ENCODE assay signal across 19 cellular contexts in the genomic region with DNA sequence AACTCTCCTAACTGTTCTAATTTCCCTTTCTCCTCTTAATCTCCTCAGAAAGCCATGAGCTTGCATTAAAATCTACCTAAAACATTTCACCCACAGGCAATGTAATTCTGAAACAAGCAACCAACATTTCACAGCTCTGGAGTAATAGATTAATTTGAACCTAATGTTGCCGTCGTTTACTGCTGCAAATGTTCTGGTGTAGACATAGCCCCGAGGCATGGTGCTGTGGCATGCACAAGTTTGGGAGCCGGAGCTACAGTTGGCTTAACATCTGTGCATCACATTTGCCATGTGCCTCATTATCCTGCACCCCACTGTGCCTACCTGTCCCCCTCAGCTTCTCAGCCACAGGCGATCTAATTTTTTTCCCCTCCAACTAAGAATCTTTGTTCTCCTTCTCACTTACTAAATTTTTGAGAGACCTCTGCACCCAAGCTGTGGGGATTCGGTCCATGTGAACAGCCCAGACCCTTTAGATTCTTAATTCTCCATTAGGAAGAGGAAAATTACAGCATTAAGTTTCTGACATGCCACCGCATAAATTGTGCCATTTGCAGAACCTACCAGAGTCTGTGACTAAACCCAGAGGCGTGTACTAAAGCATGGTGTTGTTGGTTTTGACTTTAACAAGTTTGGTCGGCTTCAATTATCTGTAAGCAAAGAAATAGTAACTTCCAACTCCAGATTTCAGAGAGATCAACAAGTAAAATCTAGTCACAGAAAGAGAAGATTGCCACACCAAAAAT.
DNase-seq lines count a peak whose midpoint lies in the region; ATAC-seq, FAIRE-seq and TF ChIP-seq lines count a peak whose summit lies in the region.
"Had no signal": no experiment of that assay in that cellular context is flagged by ENCODE, and none has a peak within 500 bp of the region (broad histone marks: within the 10 kb centered on the region; RNA-seq: fewer than 3 reads in every experiment).

No MANE protein-coding gene starts in this region.

- BruUV-seq in A673 (replicated peaks; lab: Mats Ljungman, UMichigan), result no TSS peak

- intact Hi-C loops in A673 (cut with micrococcal nuclease; ENCODE audit: unreplicated experiment), result loop anchor here (10.0 kb wide), 1 partner anchor 521 kb away; a partner anchor contains a TSS

- H3K36me3 Mint-ChIP-seq in endodermal cell (ENCODE audit: low read depth) (no peaks in the 10 kb centered on the region), nephron (ENCODE audit: low read depth) (no peaks in the 10 kb centered on the region)

- H3K9ac ChIP-seq in endodermal cell (ENCODE audit: extremely low read depth, low read length, poor library complexity, severe bottlenecking), result no peak overlapping the region

- H3K4me3 Mint-ChIP-seq in endodermal cell, result no peak overlapping the region
- peak overlapping the region; percentile 17 to 33 (median 31) for H3K4me3 Mint-ChIP-seq in nephron

- no peaks in the 10 kb centered on the region for H3K36me3 ChIP-seq in A673 (ENCODE audit: insufficient read depth, low read length, poor library complexity, severe bottlenecking)
- no peaks in the 10 kb centered on the region for H3K36me3 ChIP-seq in HEK293 (ENCODE audit: control insufficient read depth in 2 of 2, insufficient read depth in 1 of 2, low read length in 2 of 2)
- H3K36me3 ChIP-seq in endodermal cell (ENCODE audit: control insufficient read depth, insufficient read depth, low read length), result no peaks in the 10 kb centered on the region
- H3K36me3 ChIP-seq: sigmoid colon had no signal

- peaks cover 35% of the 10 kb centered on the region for H3K4me1 Mint-ChIP-seq in endodermal cell
- peaks cover 42% of the 10 kb centered on the region for H3K4me1 Mint-ChIP-seq in nephron

- 77 to 82% methylated on average over 7 to 9 of the region's 9 CpGs for WGBS in endodermal cell (ENCODE audit: insufficient coverage in 1 of 2, insufficient read length in 1 of 2), 2 experiments

- H3K4me1 ChIP-seq in A673 (ENCODE audit: insufficient read depth, low read length, poor library complexity, severe bottlenecking) (peaks cover 58% of the 10 kb centered on the region), HEK293 (ENCODE audit: control insufficient read depth, insufficient read depth, low read length) (peaks cover 32% of the 10 kb centered on the region), endodermal cell (ENCODE audit: control insufficient read depth, insufficient read depth, low read length) (peaks cover 15% of the 10 kb centered on the region)

- no peak for ATAC-seq in GM18519 (IDR thresholded peaks at IDR 0.05; ENCODE audit: low FRiP score, unreplicated experiment)
- no peak for ATAC-seq in HG02938 (IDR thresholded peaks at IDR 0.05; ENCODE audit: unreplicated experiment)
- ATAC-seq: GM12878, mucosa of descending colon had no signal

- peak overlapping the region; percentile 64 for H3K27ac ChIP-seq in A673 (ENCODE audit: low read depth, low read length, poor library complexity, severe bottlenecking)
- peak overlapping the region; percentile 26 for H3K27ac ChIP-seq in HEK293 (ENCODE audit: extremely low read depth, low read depth, low read length)
- peak overlapping the region; percentile 6 for H3K27ac ChIP-seq in endodermal cell (ENCODE audit: low read depth, low read length)
- H3K27ac ChIP-seq: HL-60, sigmoid colon had no signal

- H3K4me3 ChIP-seq in A673 (ENCODE audit: low read depth, low read length, poor library complexity, severe bottlenecking) (no peak overlapping the region), HEK293 (ENCODE audit: low read depth, low read length) (no peak overlapping the region), endodermal cell (ENCODE audit: low read length) (no peak overlapping the region)
- H3K4me3 ChIP-seq: GM12878, mucosa of descending colon, sigmoid colon had no signal

- FAIRE-seq in urothelium cell line (lab: Jason Lieb, UNC), result no peak
- FAIRE-seq: GM12878 had no signal

- H3K9me3 Mint-ChIP-seq in endodermal cell (no peaks in the 10 kb centered on the region), nephron (no peaks in the 10 kb centered on the region)

- CTCF ChIA-PET in A673 (lab: Charles Lee) (no interaction called here), HEK293 (lab: Yijun Ruan, JAX) (interaction anchor here (0.7 to 1.3 kb wide), 2 partner anchors 32 to 95 kb away, joined by 3 read pairs; no protein-coding TSS in a partner anchor)

- TF ChIP-seq CTCF in A673 (conservative IDR thresholded peaks at IDR 0.05; ENCODE audit: low read depth, low read length) (no peak), HEK293 (tag by site-specific recombination; IDR thresholded peaks at IDR 0.05) (no peak), endodermal cell (conservative IDR thresholded peaks at IDR 0.05) (no peak), nephron (IDR thresholded peaks at IDR 0.05; ENCODE audit: unreplicated experiment in 3 of 3) (no peak)

- H3K9me3 ChIP-seq in A673 (ENCODE audit: low read depth, low read length, poor library complexity, severe bottlenecking) (no peaks in the 10 kb centered on the region), HEK293 (ENCODE audit: control insufficient read depth, insufficient read depth, low read depth, low read length) (no peaks in the 10 kb centered on the region), endodermal cell (ENCODE audit: control insufficient read depth, low read length) (no peaks in the 10 kb centered on the region)
- H3K9me3 ChIP-seq: mucosa of descending colon, sigmoid colon had no signal

- H3K27ac Mint-ChIP-seq in endodermal cell (no peak overlapping the region), nephron (peak overlapping the region; percentile 51 to 90 (median 81))

- peak; percentile 63 for DNase-seq in A673 (ENCODE audit: low spot score)
- DNase-seq in endodermal cell, result no peak
- DNase-seq in mucosa of gallbladder (ENCODE audit: low spot score), result no peak
- DNase-seq in urothelium cell line (ENCODE audit: low spot score), result no peak
- DNase-seq: activated CD8-positive, alpha-beta memory T cell treated with anti-CD3 and anti-CD28 coated beads for 24 hours; GDM1; KG1; mucosa of descending colon; NCI-H1092 treated with DMSO at 0.1 percent for 48 hours; occipital lobe; sigmoid colon; stimulated activated CD4-positive, alpha-beta T cell treated with anti-CD3 and anti-CD28 coated beads, Interleukin-2, amount 100 ng/mL, for 24 hours; T-helper 1 cell had no signal

- POLR2A ChIA-PET in A673 (lab: Charles Lee; ENCODE audit: low non-redundant PET) (no interaction called here), HEK293 (lab: Yijun Ruan, JAX) (no interaction called here)

- H3K27me3 Mint-ChIP-seq in endodermal cell (ENCODE audit: insufficient read depth), result peaks cover 5% of the 10 kb centered on the region
- H3K27me3 Mint-ChIP-seq in nephron (ENCODE audit: low read depth), result peaks cover 5% of the 10 kb centered on the region

- H3K27me3 ChIP-seq in A673 (replicated peaks; ENCODE audit: insufficient read depth, low read depth, low read length, poor library complexity) (no peaks in the 10 kb centered on the region), endodermal cell (ENCODE audit: control insufficient read depth, insufficient read depth, low read length, poor library complexity, severe bottlenecking) (no peaks in the 10 kb centered on the region)
- H3K27me3 ChIP-seq: sigmoid colon had no signal

TF ChIP-seq in HEK293, 187 proteins besides CTCF, POLR2A, EP300 and RAD21 (continues in another document):
- TF ChIP-seq, protein P1, sequence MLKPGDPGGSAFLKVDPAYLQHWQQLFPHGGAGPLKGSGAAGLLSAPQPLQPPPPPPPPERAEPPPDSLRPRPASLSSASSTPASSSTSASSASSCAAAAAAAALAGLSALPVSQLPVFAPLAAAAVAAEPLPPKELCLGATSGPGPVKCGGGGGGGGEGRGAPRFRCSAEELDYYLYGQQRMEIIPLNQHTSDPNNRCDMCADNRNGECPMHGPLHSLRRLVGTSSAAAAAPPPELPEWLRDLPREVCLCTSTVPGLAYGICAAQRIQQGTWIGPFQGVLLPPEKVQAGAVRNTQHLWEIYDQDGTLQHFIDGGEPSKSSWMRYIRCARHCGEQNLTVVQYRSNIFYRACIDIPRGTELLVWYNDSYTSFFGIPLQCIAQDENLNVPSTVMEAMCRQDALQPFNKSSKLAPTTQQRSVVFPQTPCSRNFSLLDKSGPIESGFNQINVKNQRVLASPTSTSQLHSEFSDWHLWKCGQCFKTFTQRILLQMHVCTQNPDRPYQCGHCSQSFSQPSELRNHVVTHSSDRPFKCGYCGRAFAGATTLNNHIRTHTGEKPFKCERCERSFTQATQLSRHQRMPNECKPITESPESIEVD (tag by site-specific recombination; IDR thresholded peaks at IDR 0.05), result peak; percentile 19
- TF ChIP-seq ZNF169 (tag by site-specific recombination; IDR thresholded peaks at IDR 0.05), result no peak
- TF ChIP-seq ZIC2 (tag by site-specific recombination; IDR thresholded peaks at IDR 0.05), result peak; percentile 73
- peak; percentile 34; the same call in 1 of the 2 replicates for TF ChIP-seq ZNF366 (tag by site-specific recombination; conservative IDR thresholded peaks at IDR 0.05)
- peak; percentile 26; the same call in 1 of the 2 replicates for TF ChIP-seq ZNF843 (tag by site-specific recombination; IDR thresholded peaks at IDR 0.05)
- peak; percentile 56 for TF ChIP-seq ZNF335 (tag by site-specific recombination; conservative IDR thresholded peaks at IDR 0.05)
- TF ChIP-seq FEZF1 (tag by site-specific recombination; IDR thresholded peaks at IDR 0.05), result peak; percentile 52
- peak; percentile 27; the same call in 1 of the 2 replicates for TF ChIP-seq IKZF3 (tag by site-specific recombination; IDR thresholded peaks at IDR 0.05)
- TF ChIP-seq BCL11B (tag by site-specific recombination; IDR thresholded peaks at IDR 0.05; ENCODE audit: low read depth), result 0 out of 2 replicates have a peak, but pooled peaks have one; percentile 43
- TF ChIP-seq, protein P2, sequence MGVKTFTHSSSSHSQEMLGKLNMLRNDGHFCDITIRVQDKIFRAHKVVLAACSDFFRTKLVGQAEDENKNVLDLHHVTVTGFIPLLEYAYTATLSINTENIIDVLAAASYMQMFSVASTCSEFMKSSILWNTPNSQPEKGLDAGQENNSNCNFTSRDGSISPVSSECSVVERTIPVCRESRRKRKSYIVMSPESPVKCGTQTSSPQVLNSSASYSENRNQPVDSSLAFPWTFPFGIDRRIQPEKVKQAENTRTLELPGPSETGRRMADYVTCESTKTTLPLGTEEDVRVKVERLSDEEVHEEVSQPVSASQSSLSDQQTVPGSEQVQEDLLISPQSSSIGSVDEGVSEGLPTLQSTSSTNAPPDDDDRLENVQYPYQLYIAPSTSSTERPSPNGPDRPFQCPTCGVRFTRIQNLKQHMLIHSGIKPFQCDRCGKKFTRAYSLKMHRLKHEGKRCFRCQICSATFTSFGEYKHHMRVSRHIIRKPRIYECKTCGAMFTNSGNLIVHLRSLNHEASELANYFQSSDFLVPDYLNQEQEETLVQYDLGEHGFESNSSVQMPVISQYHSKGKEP (tag by site-specific recombination; IDR thresholded peaks at IDR 0.05), result peak; percentile 86
- 0 out of 2 replicates have a peak, but pooled peaks have one; percentile 16 for TF ChIP-seq OSR2 (tag by site-specific recombination; IDR thresholded peaks at IDR 0.05)
- TF ChIP-seq ZBTB20 (tag by site-specific recombination; IDR thresholded peaks at IDR 0.05), result no peak
- peak; percentile 55; the same call in 1 of the 2 replicates for TF ChIP-seq SP7 (tag by site-specific recombination; IDR thresholded peaks at IDR 0.05)
- peak; percentile 76 for TF ChIP-seq ZBTB17 (tag by site-specific recombination; IDR thresholded peaks at IDR 0.05)

Comparison
In these comparisons a context has a peak if more than half of its experiments do, and no peak if none do; other contexts are left out.
1. H3K27ac ChIP-seq: peak in every context shown above with its lines; median percentile 64 in A673; 26 in HEK293; 6 in endodermal cell.